Comparison of ENCODE assay signal across 34 cellular contexts in the genomic region with DNA sequence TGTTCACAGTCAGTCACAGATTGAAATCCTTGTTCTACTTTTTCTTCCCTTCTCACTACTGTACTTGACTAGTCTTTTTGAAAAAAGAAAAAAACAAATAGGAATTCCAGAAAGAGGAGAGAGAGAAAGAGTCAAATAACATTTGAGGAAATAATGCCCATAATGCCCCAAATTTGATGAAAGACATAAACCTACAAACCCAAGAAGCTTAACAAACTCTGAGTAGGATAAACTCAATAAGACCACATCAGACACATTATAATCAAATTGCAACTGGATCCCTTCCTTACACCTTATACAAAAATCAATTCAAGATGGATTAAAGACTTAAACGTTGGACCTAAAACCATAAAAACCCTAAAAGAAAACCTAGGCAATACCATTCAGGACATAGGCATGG.
"Had no signal": no experiment of that assay in that cellular context is flagged by ENCODE, and none has a peak within 500 bp of the region (broad histone marks: within the 10 kb centered on the region; RNA-seq: fewer than 3 reads in every experiment).

No MANE protein-coding gene starts in this region.

- H3K4me2 ChIP-seq: KMS-11 had no signal

- DNase-seq: Kasumi-1, MG63, MM.1S, MV-4-11, NCI-H1048, NCI-H1092, NCI-H1092 treated with DMSO at 0.1 percent for 48 hours, NCI-H1105, NCI-H1105 treated with DMSO at 0.1 percent for 48 hours, NCI-H1417, NCI-H1417 treated with DMSO at 0.1 percent for 48 hours, NCI-H1436, NCI-H1436 treated with DMSO at 0.1 percent for 48 hours, NCI-H146, NCI-H1694, NCI-H1694 treated with DMSO at 0.1 percent for 48 hours, NCI-H187, NCI-H187 treated with DMSO at 0.1 percent for 48 hours, NCI-H1930, NCI-H2029, NCI-H2029 treated with DMSO at 0.1 percent for 48 hours, NCI-H2081, NCI-H2081 treated with DMSO at 0.1 percent for 48 hours, NCI-H2107, NCI-H2171, NCI-H2171 treated with DMSO at 0.1 percent for 48 hours, NCI-H2227 treated with DMSO at 0.1 percent for 48 hours, NCI-H226, NCI-H345, NCI-H446, NCI-H446 treated with DMSO at 0.1 percent for 48 hours, NCI-H510A, NCI-H510A treated with DMSO at 0.1 percent for 48 hours had no signal

- H3K27ac ChIP-seq: KMS-11 had no signal

- H3K9ac ChIP-seq: KMS-11 had no signal

- H3K27me3 ChIP-seq: MG63 had no signal

- H3K36me3 ChIP-seq: MG63 had no signal

- H3K4me3 ChIP-seq: MG63 had no signal
